8 cellular contexts compared by ENCODE assay signal in genomic region chr7:100705753-100706671, GRCh38. TPM values are rescaled to one million over a fixed set of nuclear protein-coding genes. Genes with fewer than 3 reads are reported as not detected.
DNase-seq lines count a peak whose midpoint lies in the region; ATAC-seq, FAIRE-seq and TF ChIP-seq lines count a peak whose summit lies in the region.

Gene POP7 (plus strand): TSS chr7:100706121. CDS start chr7:100706831, 710 bp downstream.

- H3K4ac ChIP-seq in H1 (replicated peaks; ENCODE audit: insufficient read length, low read depth, low read length) (peak within 1 kb of the TSS; percentile 71), mesenchymal stem cell (ENCODE audit: low read depth in 1 of 2, low read length in 2 of 2) (peak within 1 kb of the TSS; percentile 71 to 80)

- FAIRE-seq in HTR-8/SVneo (lab: Jason Lieb, UNC) = peak; percentile 54
- no peak for FAIRE-seq in H1 (lab: Jason Lieb, UNC)

- peak; percentile 79 to 81 for TF ChIP-seq POLR2A in H1 (IDR thresholded peaks at IDR 0.05; ENCODE audit: control extremely low read depth in 1 of 2, low read depth in 2 of 2, low read length in 2 of 2)

- no peak within 1 kb of the TSS for H2BK20ac ChIP-seq in H1 (ENCODE audit: low read length)

- H4K5ac ChIP-seq in H1 (ENCODE audit: insufficient read length, low read depth, low read length) = peak within 1 kb of the TSS; percentile 78

- H3K14ac ChIP-seq in H1 (ENCODE audit: insufficient read length) (no peak within 1 kb of the TSS), mesenchymal stem cell (ENCODE audit: low read length in 2 of 2) (peak within 1 kb of the TSS; percentile 57 to 89)

- H4K8ac ChIP-seq in H1 (ENCODE audit: extremely low read depth, insufficient read depth, low read length) (peak within 1 kb of the TSS; percentile 95), mesenchymal stem cell (ENCODE audit: low read length) (peak within 1 kb of the TSS; percentile 96)

- H3K79me1 ChIP-seq in H1 (ENCODE audit: low read depth, low read length) = peaks cover 3% of the 10 kb centered on the region
- H3K79me1 ChIP-seq in mesenchymal stem cell (replicated peaks; ENCODE audit: low read length, poor library complexity, severe bottlenecking) = peaks cover 10% of the 10 kb centered on the region

- CTCF ChIA-PET in H1 (lab: Charles Lee; ENCODE audit: partially characterized antibody) = interaction anchor here (0.6 to 16.9 kb wide), 49 partner anchors 16 to 543 kb away, joined by 3 to 254 read pairs (median 4); partner anchors contain the start of genes EPO, FBXO24, GIGYF1 and SLC12A9

- no peak for TF ChIP-seq RAD21 in H1 (IDR thresholded peaks at IDR 0.05 in 1 of 2, conservative IDR thresholded peaks at IDR 0.05 in 1 of 2; ENCODE audit: low read depth in 2 of 2, low read length in 2 of 2)

- H2BK15ac ChIP-seq in H1 (ENCODE audit: low read length) (no peak within 1 kb of the TSS), mesenchymal stem cell (ENCODE audit: low read depth, poor library complexity, severe bottlenecking) (peak within 1 kb of the TSS; percentile 90)

- H3K18ac ChIP-seq in H1 (ENCODE audit: extremely low read depth, low read length) (peak within 1 kb of the TSS; percentile 85), mesenchymal stem cell (ENCODE audit: low read depth in 1 of 2, low read length in 2 of 2) (peak within 1 kb of the TSS; percentile 93 to 98)

- peak within 1 kb of the TSS; percentile 41 to 99 for H3K4me2 ChIP-seq in H1 (ENCODE audit: insufficient read depth in 1 of 2, low read depth in 2 of 2, low read length in 2 of 2)
- peak within 1 kb of the TSS; percentile 99 for H3K4me2 ChIP-seq in mesenchymal stem cell (ENCODE audit: low read length, poor library complexity, severe bottlenecking)

- H2BK12ac ChIP-seq in H1 (ENCODE audit: low read depth, low read length) (0 out of 2 replicates have a peak within 1 kb of the TSS, but pooled peaks have one; percentile 23), mesenchymal stem cell (ENCODE audit: low read length in 2 of 2) (peak within 1 kb of the TSS in 1 of 2 experiments; percentile 67)

- peak; percentile 99 for DNase-seq in COLO829 (ENCODE audit: low spot score)
- DNase-seq in HTR-8/SVneo (ENCODE audit: insufficient read length, low spot score) = peak; percentile 84
- peak; percentile 99 for DNase-seq in NOMO-1 treated with dmso at 0.1 percent for 144 hours (lab: John Stamatoyannopoulos, UW; ENCODE audit: unreplicated experiment)
- DNase-seq in activated CD8-positive, alpha-beta memory T cell treated with anti-CD3 and anti-CD28 coated beads for 48 hours (ENCODE audit: low read depth in 2 of 3, low spot score in 2 of 3) = peak; percentile 95 to 98 (median 96)
- peak; percentile 94 to 99 for DNase-seq in H1 (ENCODE audit: low read depth in 1 of 2, low spot score in 2 of 2)
- peak; percentile 98 for DNase-seq in mesenchymal stem cell
- DNase-seq in stimulated activated CD8-positive, alpha-beta memory T cell treated with anti-CD3 and anti-CD28 coated beads, Interleukin-12 subunit alpha, Interleukin-12 subunit beta, amount 100 ng/mL, for 4 hours (ENCODE audit: low read depth) = peak; percentile 98

- H3K23me2 ChIP-seq in H1 (ENCODE audit: low read depth, low read length) = peaks cover 7% of the 10 kb centered on the region; the same call in 1 of the 2 replicates

- peaks cover 2% of the 10 kb centered on the region in 2 experiments for H4K20me1 ChIP-seq in H1 (replicated peaks in 1 of 2; ENCODE audit: control insufficient read depth in 1 of 2, insufficient read depth in 2 of 2, low read length in 2 of 2)

- H2BK120ac ChIP-seq in H1 (replicated peaks; ENCODE audit: low read depth, low read length) = no peak within 1 kb of the TSS
- H2BK120ac ChIP-seq in mesenchymal stem cell (ENCODE audit: low read depth, low read length) = peak within 1 kb of the TSS; percentile 27

- H3K4me3 ChIP-seq in H1 (ENCODE audit: extremely low read depth in 1 of 4, insufficient read depth in 2 of 4, low read depth in 3 of 4, low read length in 4 of 4) (peak within 1 kb of the TSS; percentile 83 to 94 (median 90)), mesenchymal stem cell (ENCODE audit: insufficient read depth in 1 of 2, low read depth in 1 of 2, low read length in 2 of 2) (peak within 1 kb of the TSS; percentile 91 to 96)

- peak within 1 kb of the TSS; percentile 17 for H3K56ac ChIP-seq in H1 (replicated peaks; ENCODE audit: insufficient read length, low read depth, low read length)

- H3K9ac ChIP-seq in H1 (replicated peaks in 1 of 4; ENCODE audit: extremely low read depth in 1 of 4, low read depth in 3 of 4, low read length in 3 of 4) (peak within 1 kb of the TSS; percentile 89 to 95 (median 90)), mesenchymal stem cell (ENCODE audit: low read length) (peak within 1 kb of the TSS; percentile 98)

- peak within 1 kb of the TSS; percentile 67 for H4K91ac ChIP-seq in H1 (replicated peaks; ENCODE audit: insufficient read length, low read length)
- H4K91ac ChIP-seq in mesenchymal stem cell (ENCODE audit: low read length) = peak within 1 kb of the TSS; percentile 93

- H3K27ac ChIP-seq in H1 (ENCODE audit: low read depth, low read length) (peak within 1 kb of the TSS; percentile 86), mesenchymal stem cell (ENCODE audit: low read length, poor library complexity, severe bottlenecking) (peak within 1 kb of the TSS; percentile 95)

- WGBS in H1 (ENCODE audit: extremely low coverage in 1 of 2, insufficient coverage in 1 of 2, insufficient read length in 1 of 2, insufficient replicate concordance in 2 of 2, low coverage in 1 of 2, low lambda C conversion rate in 2 of 2, missing lambda C conversion rate in 1 of 2), 2 experiments = 1% methylated on average over 73 of the region's 86 CpGs; no CpG with 5 or more reads in 1 of the 2 experiments
- WGBS in mesenchymal stem cell = under 1% methylated on average over 84 of the region's 86 CpGs

- no peak for TF ChIP-seq CTCF in H1 (IDR thresholded peaks at IDR 0.05; ENCODE audit: control extremely low read depth in 1 of 3, insufficient read depth in 1 of 3, low read depth in 1 of 3, low read length in 3 of 3)

- H2AK5ac ChIP-seq in H1 (ENCODE audit: low read depth, low read length) = no peak within 1 kb of the TSS
- no peak within 1 kb of the TSS for H2AK5ac ChIP-seq in mesenchymal stem cell (ENCODE audit: low read length, severe bottlenecking)

- H3K23ac ChIP-seq in H1 (ENCODE audit: insufficient read length) = no peak within 1 kb of the TSS
- H3K23ac ChIP-seq in mesenchymal stem cell (ENCODE audit: low read length in 2 of 2) = peak within 1 kb of the TSS; percentile 23 to 79

- TF ChIP-seq EP300 in H1 (IDR thresholded peaks at IDR 0.05; ENCODE audit: borderline replicate concordance in 1 of 2, low read depth in 2 of 2, low read length in 2 of 2) = peak in 1 of 2 experiments; percentile 54; a peak in 1 of 3 replicates

- H2AFZ ChIP-seq in H1 (ENCODE audit: low read length) = no peak within 1 kb of the TSS
- peak within 1 kb of the TSS; percentile 93 for H2AFZ ChIP-seq in mesenchymal stem cell (ENCODE audit: low read depth, low read length)

- H3K4me1 ChIP-seq in H1 (replicated peaks in 1 of 4; ENCODE audit: control insufficient read depth in 3 of 4, insufficient read depth in 4 of 4, low read length in 3 of 4) (peaks cover 0 to 11% (median 2%) of the 10 kb centered on the region in 4 experiments; a peak in 3 of 7 replicates), mesenchymal stem cell (ENCODE audit: control insufficient read depth, insufficient read depth, low read depth, low read length) (peaks cover 15% of the 10 kb centered on the region)

- peaks cover 0 to 16% of the 10 kb centered on the region in 2 experiments; a peak in 3 of 4 replicates for H3K79me2 ChIP-seq in H1 (ENCODE audit: control insufficient read depth in 1 of 2, insufficient read depth in 2 of 2, low read length in 2 of 2)

- no peaks in the 10 kb centered on the region for H3K9me3 ChIP-seq in H1 (ENCODE audit: insufficient read depth in 2 of 2, low read depth in 1 of 2, low read length in 1 of 2)
- no peaks in the 10 kb centered on the region for H3K9me3 ChIP-seq in mesenchymal stem cell (ENCODE audit: control insufficient read depth, low read length)

- H3K36me3 ChIP-seq in H1 (ENCODE audit: control insufficient read depth in 2 of 4, insufficient read depth in 4 of 4, low read length in 3 of 4) (peaks cover 0 to 6% (median 4%) of the 10 kb centered on the region in 4 experiments; a peak in 5 of 8 replicates), mesenchymal stem cell (ENCODE audit: control insufficient read depth in 1 of 2, insufficient read depth in 2 of 2, low read depth in 1 of 2, low read length in 2 of 2) (peaks cover 4 to 10% of the 10 kb centered on the region in 2 experiments)

- H3K27me3 ChIP-seq in H1 (replicated peaks in 1 of 4; ENCODE audit: control insufficient read depth in 3 of 4, extremely low read depth in 1 of 4, insufficient read depth in 3 of 4, low read length in 3 of 4) (no peaks in the 10 kb centered on the region), mesenchymal stem cell (ENCODE audit: control insufficient read depth in 1 of 2, insufficient read depth in 1 of 2, low read length in 2 of 2) (peaks cover 2 to 4% of the 10 kb centered on the region in 2 experiments)

- peak; percentile 79 for ATAC-seq in GM21367 (IDR thresholded peaks at IDR 0.05; ENCODE audit: unreplicated experiment)

- peak within 1 kb of the TSS; percentile 91 for H2BK5ac ChIP-seq in H1 (ENCODE audit: low read depth, low read length)
- H2BK5ac ChIP-seq in mesenchymal stem cell (ENCODE audit: low read depth, low read length, poor library complexity, severe bottlenecking) = peak within 1 kb of the TSS; percentile 54

- POLR2A ChIA-PET in H1 (lab: Charles Lee; ENCODE audit: partially characterized antibody) = interaction anchor here (0.6 to 4.0 kb wide), 36 partner anchors 9 to 277 kb away, joined by 3 to 58 read pairs (median 4); partner anchors contain the start of genes EPHB4, EPO, FBXO24 and GIGYF1

TF ChIP-seq in H1, 55 proteins besides CTCF, POLR2A, EP300 and RAD21 (continues in another document):
- TF ChIP-seq JUND (IDR thresholded peaks at IDR 0.05; ENCODE audit: low read length) = no peak
- no peak for TF ChIP-seq RXRA (IDR thresholded peaks at IDR 0.05; ENCODE audit: insufficient read depth, low read depth, low read length)
- TF ChIP-seq, protein P1, sequence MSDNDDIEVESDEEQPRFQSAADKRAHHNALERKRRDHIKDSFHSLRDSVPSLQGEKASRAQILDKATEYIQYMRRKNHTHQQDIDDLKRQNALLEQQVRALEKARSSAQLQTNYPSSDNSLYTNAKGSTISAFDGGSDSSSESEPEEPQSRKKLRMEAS (IDR thresholded peaks at IDR 0.05) = peak; percentile 93
- TF ChIP-seq ASH2L (IDR thresholded peaks at IDR 0.05; ENCODE audit: low read length) = peak; percentile 20

RNA-seq across cellular contexts. Expression of gene POP7, which starts in this region (rescaled TPM):
- total RNA-seq in H1 (2021; fragmentation: NEBNext Ultra II Directional; extraction: Animal tissue kit (Norgen Biotek cat#: 25700)) = 92.5 and 96.7 TPM in 2 replicates
- polyA plus RNA-seq in H1 (2011; rRNA removed) = 135 and 205 TPM in 2 replicates
- 130 TPM for polyA plus RNA-seq in H1 (2011; cell fraction: cytosol; rRNA removed)
- polyA plus RNA-seq in H1 (2011; cell fraction: nucleus; rRNA removed) = 92.8 TPM
- 80.0 to 112 TPM (median 103 TPM) in 4 replicates for polyA plus RNA-seq in H1 (2012, experiment 1 of 2)
- polyA plus RNA-seq in H1 (2012, experiment 2 of 2) = 129 TPM
- 94.1 TPM for polyA plus RNA-seq in H1 (2013, experiment 1 of 2)
- 93.8 TPM for polyA plus RNA-seq in H1 (2013, experiment 2 of 2)
- polyA minus RNA-seq in H1 (2011; rRNA and poly(A)+ RNA removed) = 21.6 and 21.8 TPM in 2 replicates
- 35.0 TPM for polyA minus RNA-seq in H1 (2011; cell fraction: cytosol; rRNA and poly(A)+ RNA removed)
- 34.4 TPM for polyA minus RNA-seq in H1 (2011; cell fraction: nucleus; rRNA and poly(A)+ RNA removed)
- polyA plus RNA-seq in mesenchymal stem cell (2013, experiment 1 of 2) = 32.8 TPM
- 33.6 TPM for polyA plus RNA-seq in mesenchymal stem cell (2013, experiment 2 of 2)

Comparison
In these comparisons a context has a peak if more than half of its experiments do, and no peak if none do; other contexts are left out.
1. Peak in every context shown above with its lines: DNase-seq, ATAC-seq, H3K4me3 ChIP-seq and H3K27ac ChIP-seq.